ENCODE assay signal across 23 cellular contexts in the genomic region with DNA sequence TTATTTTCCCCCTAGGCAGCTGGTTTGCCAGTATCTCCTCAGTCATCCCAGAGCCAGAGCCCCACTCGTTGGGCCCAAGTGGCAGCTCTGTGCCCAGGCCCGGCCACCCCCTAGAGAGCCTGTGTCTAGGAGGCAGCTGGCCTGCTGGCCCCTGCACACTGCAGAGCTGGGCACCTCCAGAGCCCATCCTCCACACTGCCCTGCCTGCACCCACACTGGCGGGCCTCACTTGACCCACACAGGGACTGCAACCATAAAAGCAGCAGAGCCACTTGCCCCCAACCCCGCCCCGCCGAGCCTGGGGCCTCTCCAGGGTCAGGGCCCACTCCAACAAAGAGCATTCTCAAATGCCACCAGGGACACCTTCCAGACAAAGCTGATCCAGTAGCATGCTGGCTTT. TPM values are rescaled to one million over a fixed set of nuclear protein-coding genes. Genes with fewer than 3 reads are reported as not detected.
DNase-seq lines count a peak whose midpoint lies in the region; ATAC-seq and TF ChIP-seq lines count a peak whose summit lies in the region.
"Had no signal": no experiment of that assay in that cellular context is flagged by ENCODE, and none has a peak within 500 bp of the region (broad histone marks: within the 10 kb centered on the region; RNA-seq: fewer than 3 reads in every experiment).

No MANE protein-coding gene starts in this region.

- no peak overlapping the region for H3K4me2 ChIP-seq in hepatocyte
- no peak overlapping the region for H3K4me2 ChIP-seq in SK-N-SH
- H3K4me2 ChIP-seq: GM23338 had no signal

- TF ChIP-seq POLR2A in breast epithelium (IDR thresholded peaks at IDR 0.05) = no peak

- no peak overlapping the region for H2AFZ ChIP-seq in hepatocyte
- H2AFZ ChIP-seq in SK-N-SH (ENCODE audit: low read depth) = no peak overlapping the region
- H2AFZ ChIP-seq: GM23338 had no signal

- DNase-seq in breast epithelium (ENCODE audit: low spot score in 2 of 2) = no peak
- no peak for DNase-seq in MCF 10A (ENCODE audit: unreplicated experiment)
- no peak for DNase-seq in hepatocyte (ENCODE audit: low spot score)
- DNase-seq in activated naive CD8-positive, alpha-beta T cell treated with anti-CD3 and anti-CD28 coated beads for 36 hours = no peak
- DNase-seq in SK-N-SH = no peak
- DNase-seq in Ammon's horn (ENCODE audit: low spot score) = no peak
- DNase-seq: ACHN, DMS153, DND-41, HCEC 1CT, Karpas-422, NCI-H1092 treated with DMSO at 0.1 percent for 48 hours, NCI-H1436 treated with DMSO at 0.1 percent for 48 hours, NCI-H187 treated with DMSO at 0.1 percent for 48 hours, NCI-H524, NCI-H774, RPMI8226, SHP77 had no signal

- H3K27me3 ChIP-seq in breast epithelium (no peaks in the 10 kb centered on the region), hepatocyte (no peaks in the 10 kb centered on the region), SK-N-SH (ENCODE audit: insufficient read depth) (no peaks in the 10 kb centered on the region)

- no peak for TF ChIP-seq EP300 in SK-N-SH (IDR thresholded peaks at IDR 0.05; ENCODE audit: borderline replicate concordance in 1 of 2, low read depth in 1 of 2, low read length in 1 of 2)

- no peak overlapping the region for H3K9ac ChIP-seq in SK-N-SH

- no peak overlapping the region for H3K4me3 Mint-ChIP-seq in MCF 10A (ENCODE audit: unreplicated experiment)
- no peak overlapping the region for H3K4me3 Mint-ChIP-seq in activated T-helper 17 cell treated with anti-CD3 and anti-CD28 coated beads, Interleukin-2, amount 50 U/mL, for 72 hours
- no peak overlapping the region for H3K4me3 Mint-ChIP-seq in stimulated activated memory B cell treated with anti-CD40 and anti-IgM and Interleukin-4, amounts not matched to agents 10 μg/mL and 1 μg/mL and 100 μg/mL, for 72 hours
- H3K4me3 Mint-ChIP-seq in activated naive CD8-positive, alpha-beta T cell treated with anti-CD3 and anti-CD28 coated beads for 36 hours = no peak overlapping the region
- H3K4me3 Mint-ChIP-seq: GM23338 had no signal

- H3K27me3 Mint-ChIP-seq in MCF 10A (ENCODE audit: insufficient read depth, unreplicated experiment) = no peaks in the 10 kb centered on the region
- no peaks in the 10 kb centered on the region for H3K27me3 Mint-ChIP-seq in activated T-helper 17 cell treated with anti-CD3 and anti-CD28 coated beads, Interleukin-2, amount 50 U/mL, for 72 hours
- H3K27me3 Mint-ChIP-seq in stimulated activated memory B cell treated with anti-CD40 and anti-IgM and Interleukin-4, amounts not matched to agents 10 μg/mL and 1 μg/mL and 100 μg/mL, for 72 hours = peaks cover 9% of the 10 kb centered on the region
- no peaks in the 10 kb centered on the region for H3K27me3 Mint-ChIP-seq in activated naive CD8-positive, alpha-beta T cell treated with anti-CD3 and anti-CD28 coated beads for 36 hours

- TF ChIP-seq RAD21 in SK-N-SH (IDR thresholded peaks at IDR 0.05; ENCODE audit: low read length) = no peak

- H3K79me2 ChIP-seq in hepatocyte (peaks cover 56% of the 10 kb centered on the region), SK-N-SH (ENCODE audit: insufficient read depth) (peaks cover 13% of the 10 kb centered on the region; the same call in 1 of the 2 replicates)

- no peak overlapping the region for H3K27ac Mint-ChIP-seq in MCF 10A (ENCODE audit: low read depth, unreplicated experiment)
- H3K27ac Mint-ChIP-seq in activated T-helper 17 cell treated with anti-CD3 and anti-CD28 coated beads, Interleukin-2, amount 50 U/mL, for 72 hours = peak overlapping the region; percentile 65
- peak overlapping the region; percentile 70 for H3K27ac Mint-ChIP-seq in stimulated activated memory B cell treated with anti-CD40 and anti-IgM and Interleukin-4, amounts not matched to agents 10 μg/mL and 1 μg/mL and 100 μg/mL, for 72 hours
- H3K27ac Mint-ChIP-seq in activated naive CD8-positive, alpha-beta T cell treated with anti-CD3 and anti-CD28 coated beads for 36 hours = no peak overlapping the region

- H3K9me2 ChIP-seq in hepatocyte (replicated peaks; ENCODE audit: insufficient read depth) = no peaks in the 10 kb centered on the region
- no peaks in the 10 kb centered on the region for H3K9me2 ChIP-seq in SK-N-SH

- no peaks in the 10 kb centered on the region for H3K9me3 Mint-ChIP-seq in MCF 10A (ENCODE audit: unreplicated experiment)
- no peaks in the 10 kb centered on the region for H3K9me3 Mint-ChIP-seq in activated T-helper 17 cell treated with anti-CD3 and anti-CD28 coated beads, Interleukin-2, amount 50 U/mL, for 72 hours
- H3K9me3 Mint-ChIP-seq in stimulated activated memory B cell treated with anti-CD40 and anti-IgM and Interleukin-4, amounts not matched to agents 10 μg/mL and 1 μg/mL and 100 μg/mL, for 72 hours = no peaks in the 10 kb centered on the region
- H3K9me3 Mint-ChIP-seq in activated naive CD8-positive, alpha-beta T cell treated with anti-CD3 and anti-CD28 coated beads for 36 hours = no peaks in the 10 kb centered on the region
- H3K9me3 Mint-ChIP-seq: GM23338, IgD-negative memory B cell had no signal

- CTCF ChIA-PET in MCF 10A (lab: Yijun Ruan, JAX) (interaction anchor here (0.7 to 1.7 kb wide), 5 partner anchors 29 to 283 kb away, joined by 3 to 6 read pairs (median 3); no protein-coding TSS in a partner anchor), SK-N-SH (lab: Yijun Ruan, JAX) (interaction anchor here (1.1 to 1.4 kb wide), 3 partner anchors 25 to 153 kb away, joined by 3 read pairs; no protein-coding TSS in a partner anchor)

- H3K36me3 ChIP-seq in breast epithelium (no peaks in the 10 kb centered on the region), hepatocyte (replicated peaks; ENCODE audit: insufficient read depth, low read depth) (no peaks in the 10 kb centered on the region), SK-N-SH (replicated peaks in 1 of 2; ENCODE audit: control insufficient read depth in 1 of 2, insufficient read depth in 2 of 2, low read length in 1 of 2) (no peaks in the 10 kb centered on the region)

- intact Hi-C loops in breast epithelium (cut with DNase I; ENCODE audit: low total_unique reads) (no loop called here), MCF 10A (cut with micrococcal nuclease) (no loop called here)

- H3K4me3 ChIP-seq in breast epithelium (no peak overlapping the region), hepatocyte (no peak overlapping the region), SK-N-SH (ENCODE audit: low read depth in 2 of 2, low read length in 1 of 2) (no peak overlapping the region)
- H3K4me3 ChIP-seq: GM23338 had no signal

- POLR2A ChIA-PET in MCF 10A (lab: Yijun Ruan, JAX) (interaction anchor here (0.7 to 3.2 kb wide), 3 partner anchors 22 to 37 kb away, joined by 3 to 15 read pairs (median 4); no protein-coding TSS in a partner anchor), SK-N-SH (lab: Yijun Ruan, JAX) (no interaction called here)

- no TSS peak for BruUV-seq in MCF 10A (replicated peaks; lab: Mats Ljungman, UMichigan)

- peaks cover 0 to 5% of the 10 kb centered on the region in 2 donors for H3K4me1 ChIP-seq in breast epithelium
- peaks cover 10% of the 10 kb centered on the region for H3K4me1 ChIP-seq in hepatocyte (ENCODE audit: insufficient read depth)
- H3K4me1 ChIP-seq in SK-N-SH (ENCODE audit: control insufficient read depth in 1 of 2, insufficient read depth in 2 of 2, low read depth in 1 of 2, low read length in 1 of 2) = peaks cover 0 to 14% of the 10 kb centered on the region in 2 experiments; a peak in 2 of 4 replicates

- no peaks in the 10 kb centered on the region for H4K20me1 ChIP-seq in hepatocyte (ENCODE audit: insufficient read depth, poor library complexity, severe bottlenecking)
- H4K20me1 ChIP-seq in SK-N-SH (ENCODE audit: insufficient read depth) = 0 out of 2 replicates have a peak, but pooled peaks cover 5% of the 10 kb centered on the region

- H3F3A ChIP-seq in SK-N-SH (replicated peaks; ENCODE audit: insufficient read depth) = no peaks in the 10 kb centered on the region

- H3K9me3 ChIP-seq in breast epithelium (no peaks in the 10 kb centered on the region), hepatocyte (ENCODE audit: low read depth) (no peaks in the 10 kb centered on the region), SK-N-SH (no peaks in the 10 kb centered on the region)

- TF ChIP-seq CTCF in breast epithelium (IDR thresholded peaks at IDR 0.05) (no peak), MCF 10A (IDR thresholded peaks at IDR 0.05; ENCODE audit: unreplicated experiment) (no peak), hepatocyte (IDR thresholded peaks at IDR 0.05; ENCODE audit: poor library complexity) (no peak), SK-N-SH (IDR thresholded peaks at IDR 0.05) (no peak)

- H3K4me1 Mint-ChIP-seq in MCF 10A (ENCODE audit: insufficient read depth, unreplicated experiment) = peaks cover 36% of the 10 kb centered on the region
- H3K4me1 Mint-ChIP-seq in activated T-helper 17 cell treated with anti-CD3 and anti-CD28 coated beads, Interleukin-2, amount 50 U/mL, for 72 hours = peaks cover 34% of the 10 kb centered on the region
- peaks cover 48% of the 10 kb centered on the region for H3K4me1 Mint-ChIP-seq in stimulated activated memory B cell treated with anti-CD40 and anti-IgM and Interleukin-4, amounts not matched to agents 10 μg/mL and 1 μg/mL and 100 μg/mL, for 72 hours
- H3K4me1 Mint-ChIP-seq in activated naive CD8-positive, alpha-beta T cell treated with anti-CD3 and anti-CD28 coated beads for 36 hours = peaks cover 35% of the 10 kb centered on the region

- H3K27ac ChIP-seq in breast epithelium (peak overlapping the region; percentile 65 to 87), hepatocyte (peak overlapping the region; percentile 87), SK-N-SH (ENCODE audit: low read depth in 2 of 2, low read length in 1 of 2) (no peak overlapping the region)
- H3K27ac ChIP-seq: 22Rv1 had no signal

- peaks cover 7% of the 10 kb centered on the region for H3K36me3 Mint-ChIP-seq in MCF 10A (ENCODE audit: insufficient read depth, unreplicated experiment)
- no peaks in the 10 kb centered on the region for H3K36me3 Mint-ChIP-seq in activated T-helper 17 cell treated with anti-CD3 and anti-CD28 coated beads, Interleukin-2, amount 50 U/mL, for 72 hours (ENCODE audit: low read depth)
- H3K36me3 Mint-ChIP-seq in stimulated activated memory B cell treated with anti-CD40 and anti-IgM and Interleukin-4, amounts not matched to agents 10 μg/mL and 1 μg/mL and 100 μg/mL, for 72 hours = no peaks in the 10 kb centered on the region
- H3K36me3 Mint-ChIP-seq in activated naive CD8-positive, alpha-beta T cell treated with anti-CD3 and anti-CD28 coated beads for 36 hours = no peaks in the 10 kb centered on the region

- ATAC-seq in activated T-helper 17 cell treated with anti-CD3 and anti-CD28 coated beads, Interleukin-2, amount 50 U/mL, for 72 hours (replicated peaks) = no peak
- ATAC-seq in stimulated activated memory B cell treated with anti-CD40 and anti-IgM and Interleukin-4, amounts not matched to agents 10 μg/mL and 1 μg/mL and 100 μg/mL, for 72 hours = no peak
- ATAC-seq: GM23338 had no signal

- 97% methylated on average over 6 of the region's 6 CpGs for whole genome bisulfite sequencing in hepatocyte (ENCODE audit: low lambda C conversion rate, missing lambda C conversion rate)
- 94% methylated on average over 6 of the region's 6 CpGs for WGBS in SK-N-SH (ENCODE audit: low lambda C conversion rate)

RNA-seq across cellular contexts. Expression of a gene that starts 5.4 kb away (rescaled TPM):
- total RNA-seq in breast epithelium (10 to 100 TPM; 37.9 to 61.8 (median 42.9) TPM), MCF 10A (2022) (16.3 and 20.7 TPM in 2 replicates), hepatocyte (9.2 and 18.1 TPM in 2 replicates)
- 1 to 10 TPM; 3.5 to 6.8 TPM for total RNA-seq in activated T-helper 17 cell treated with anti-CD3 and anti-CD28 coated beads, Interleukin-2, amount 50 U/mL, for 72 hours
- polyA plus RNA-seq in hepatocyte (8.8 and 16.9 TPM in 2 replicates), SK-N-SH (2012; rRNA removed) (9.2 TPM in 2 replicates)
- total RNA-seq in activated naive CD8-positive, alpha-beta T cell treated with anti-CD3 and anti-CD28 coated beads for 36 hours = 10 to 100 TPM; 11.3 to 12.0 TPM
- polyA plus RNA-seq in SK-N-SH (2012; cell fraction: cytosol; rRNA removed) = 5.4 and 8.3 TPM in 2 replicates
- polyA plus RNA-seq in SK-N-SH (2012; cell fraction: nucleus; rRNA removed) = 8.1 and 8.3 TPM in 2 replicates

RNA-seq across cellular contexts. Expression of a gene that starts 23.6 kb away (rescaled TPM):
- total RNA-seq in breast epithelium = 100 to 1,000 TPM in 1 of 3 donors, 10 to 100 TPM in 2; 80.5 to 115 (median 98.6) TPM
- total RNA-seq in MCF 10A (2022) = 93.4 and 123 TPM in 2 replicates
- total RNA-seq in activated T-helper 17 cell treated with anti-CD3 and anti-CD28 coated beads, Interleukin-2, amount 50 U/mL, for 72 hours = 10 to 100 TPM; 48.9 to 51.6 TPM
- 38.4 and 53.1 TPM in 2 replicates for total RNA-seq in hepatocyte
- 13.5 and 16.1 TPM in 2 replicates for polyA plus RNA-seq in hepatocyte
- 10 to 100 TPM; 63.4 to 63.9 TPM for total RNA-seq in activated naive CD8-positive, alpha-beta T cell treated with anti-CD3 and anti-CD28 coated beads for 36 hours
- 21.2 and 29.8 TPM in 2 replicates for polyA plus RNA-seq in SK-N-SH (2012; rRNA removed)
- 21.2 and 22.7 TPM in 2 replicates for polyA plus RNA-seq in SK-N-SH (2012; cell fraction: cytosol; rRNA removed)
- 36.6 and 74.1 TPM in 2 replicates for polyA plus RNA-seq in SK-N-SH (2012; cell fraction: nucleus; rRNA removed)

Comparison
In these comparisons a context has a peak if more than half of its experiments do, and no peak if none do; other contexts are left out.
1. H3K27ac ChIP-seq: peak in breast epithelium (2 of 2) and hepatocyte (single experiment); none in SK-N-SH (0 of 2).
2. H3K27ac Mint-ChIP-seq: peak in activated T-helper 17 cell treated with anti-CD3 and anti-CD28 coated beads, Interleukin-2, amount 50 U/mL, for 72 hours (single experiment) and stimulated activated memory B cell treated with anti-CD40 and anti-IgM and Interleukin-4, amounts not matched to agents 10 μg/mL and 1 μg/mL and 100 μg/mL, for 72 hours (single experiment); none in MCF 10A (single experiment) and activated naive CD8-positive, alpha-beta T cell treated with anti-CD3 and anti-CD28 coated beads for 36 hours (single experiment).